ENCODE assay signal across 1 cellular context in the genomic region with DNA sequence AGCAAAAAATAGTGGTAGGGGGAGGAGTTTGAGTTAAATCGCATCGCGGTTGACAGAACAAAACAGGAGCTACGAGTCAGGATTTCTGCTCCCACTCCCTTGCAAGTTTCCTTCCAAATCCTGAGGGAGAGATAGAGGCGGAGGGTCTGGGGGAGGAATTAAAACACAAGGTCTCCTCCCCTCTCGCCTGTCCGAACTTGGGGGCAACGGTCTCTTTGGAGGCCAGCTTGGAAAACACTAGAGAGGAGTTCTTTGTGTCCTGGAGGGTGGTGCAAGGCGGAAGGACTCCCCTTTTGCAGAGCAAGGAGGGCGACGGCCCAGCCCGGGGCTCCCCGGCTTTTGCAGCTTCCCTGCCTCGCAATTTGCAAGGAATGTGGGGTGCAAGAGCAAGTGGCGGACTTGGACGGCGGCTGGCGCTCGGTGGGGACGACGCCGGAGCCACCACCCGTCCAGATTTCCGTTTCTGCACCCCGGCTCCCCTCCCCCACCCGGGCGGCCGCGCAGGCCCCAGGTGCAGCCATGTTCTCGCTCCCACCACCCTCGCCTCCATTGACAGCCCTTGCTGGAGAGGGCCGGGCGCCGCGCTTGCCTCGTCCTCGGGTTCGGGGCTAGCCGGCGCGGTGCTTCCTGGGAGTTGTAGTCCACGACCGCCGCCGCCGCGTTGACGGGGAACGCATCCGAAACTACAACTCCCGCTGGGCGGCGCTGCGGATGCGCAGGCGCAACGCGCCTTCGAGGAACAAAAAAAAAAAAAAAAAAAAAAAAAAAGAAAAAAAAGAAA.
TF ChIP-seq lines count a peak whose summit lies in the region.

No MANE protein-coding gene starts in this region.

TF ChIP-seq in HepG2, 621 proteins besides CTCF, POLR2A, EP300 and RAD21 (continued from another document and continues in another):
- TF ChIP-seq ZUFSP (CRISPR knock-in tag; IDR thresholded peaks at IDR 0.05; ENCODE audit: borderline replicate concordance) (no peak), PRMT3 (CRISPR knock-in tag; IDR thresholded peaks at IDR 0.05; ENCODE audit: borderline replicate concordance, low read depth) (no peak), FOXP1 (IDR thresholded peaks at IDR 0.05) (no peak), FOXP1 (CRISPR knock-in tag; IDR thresholded peaks at IDR 0.05) (no peak; the same call in 1 of the 2 replicates), HMG20B (CRISPR knock-in tag; conservative IDR thresholded peaks at IDR 0.05) (no peak), SIN3B (IDR thresholded peaks at IDR 0.05; ENCODE audit: low read length) (no peak), SIN3A (IDR thresholded peaks at IDR 0.05; ENCODE audit: borderline replicate concordance, low read depth, low read length) (peak; percentile 61; the same call in 1 of the 2 replicates), KMT2A (CRISPR knock-in tag; IDR thresholded peaks at IDR 0.05) (peak; percentile 65; the same call in 1 of the 2 replicates), ZNF816 (CRISPR knock-in tag; IDR thresholded peaks at IDR 0.05; ENCODE audit: borderline replicate concordance) (no peak), HOXA7 (CRISPR knock-in tag; IDR thresholded peaks at IDR 0.05) (no peak), RBAK (CRISPR knock-in tag; IDR thresholded peaks at IDR 0.05) (no peak), HMGXB4 (CRISPR knock-in tag; IDR thresholded peaks at IDR 0.05; ENCODE audit: borderline replicate concordance in 1 of 2, low read depth in 1 of 2) (peak; percentile 52 to 82), PPARG (CRISPR knock-in tag; conservative IDR thresholded peaks at IDR 0.05) (no peak), ZNF460 (CRISPR knock-in tag; IDR thresholded peaks at IDR 0.05; ENCODE audit: borderline replicate concordance) (no peak), ZSCAN9 (CRISPR knock-in tag; IDR thresholded peaks at IDR 0.05; ENCODE audit: borderline replicate concordance) (0 out of 2 replicates have a peak, but pooled peaks have one; percentile 77), XBP1 (CRISPR knock-in tag; IDR thresholded peaks at IDR 0.05) (no peak), ZNF17 (CRISPR knock-in tag; IDR thresholded peaks at IDR 0.05) (no peak), ZNF691 (CRISPR knock-in tag; IDR thresholded peaks at IDR 0.05; ENCODE audit: borderline replicate concordance, low read depth) (no peak), AHDC1 (CRISPR knock-in tag; IDR thresholded peaks at IDR 0.05; ENCODE audit: borderline replicate concordance) (no peak), MIER2 (CRISPR knock-in tag; IDR thresholded peaks at IDR 0.05) (peak; percentile 37; the same call in 1 of the 2 replicates), TEF (CRISPR knock-in tag; IDR thresholded peaks at IDR 0.05) (no peak), KAT7 (CRISPR knock-in tag; IDR thresholded peaks at IDR 0.05; ENCODE audit: borderline replicate concordance) (peak; percentile 50; the same call in 1 of the 2 replicates), ZNF766 (CRISPR knock-in tag; IDR thresholded peaks at IDR 0.05; ENCODE audit: borderline replicate concordance) (no peak), ZNF350 (CRISPR knock-in tag; IDR thresholded peaks at IDR 0.05; ENCODE audit: borderline replicate concordance, low read depth) (0 out of 2 replicates have a peak, but pooled peaks have one; percentile 36), MAX (IDR thresholded peaks at IDR 0.05) (peak; percentile 30; the same call in 1 of the 2 replicates), SRF (IDR thresholded peaks at IDR 0.05; ENCODE audit: low read depth, low read length) (no peak), SALL1 (CRISPR knock-in tag; IDR thresholded peaks at IDR 0.05) (peak; percentile 85), KLF6 (CRISPR knock-in tag; IDR thresholded peaks at IDR 0.05) (no peak), SMARCE1 (IDR thresholded peaks at IDR 0.05; ENCODE audit: borderline replicate concordance) (no peak), TAF1 (CRISPR knock-in tag; IDR thresholded peaks at IDR 0.05) (peak; percentile 99), ERF (CRISPR knock-in tag; IDR thresholded peaks at IDR 0.05) (peak; percentile 71), SMARCC2 (IDR thresholded peaks at IDR 0.05) (no peak), ZZZ3 (CRISPR knock-in tag; IDR thresholded peaks at IDR 0.05; ENCODE audit: borderline replicate concordance) (no peak), ARNT (IDR thresholded peaks at IDR 0.05) (no peak)
- TF ChIP-seq, protein P1, sequence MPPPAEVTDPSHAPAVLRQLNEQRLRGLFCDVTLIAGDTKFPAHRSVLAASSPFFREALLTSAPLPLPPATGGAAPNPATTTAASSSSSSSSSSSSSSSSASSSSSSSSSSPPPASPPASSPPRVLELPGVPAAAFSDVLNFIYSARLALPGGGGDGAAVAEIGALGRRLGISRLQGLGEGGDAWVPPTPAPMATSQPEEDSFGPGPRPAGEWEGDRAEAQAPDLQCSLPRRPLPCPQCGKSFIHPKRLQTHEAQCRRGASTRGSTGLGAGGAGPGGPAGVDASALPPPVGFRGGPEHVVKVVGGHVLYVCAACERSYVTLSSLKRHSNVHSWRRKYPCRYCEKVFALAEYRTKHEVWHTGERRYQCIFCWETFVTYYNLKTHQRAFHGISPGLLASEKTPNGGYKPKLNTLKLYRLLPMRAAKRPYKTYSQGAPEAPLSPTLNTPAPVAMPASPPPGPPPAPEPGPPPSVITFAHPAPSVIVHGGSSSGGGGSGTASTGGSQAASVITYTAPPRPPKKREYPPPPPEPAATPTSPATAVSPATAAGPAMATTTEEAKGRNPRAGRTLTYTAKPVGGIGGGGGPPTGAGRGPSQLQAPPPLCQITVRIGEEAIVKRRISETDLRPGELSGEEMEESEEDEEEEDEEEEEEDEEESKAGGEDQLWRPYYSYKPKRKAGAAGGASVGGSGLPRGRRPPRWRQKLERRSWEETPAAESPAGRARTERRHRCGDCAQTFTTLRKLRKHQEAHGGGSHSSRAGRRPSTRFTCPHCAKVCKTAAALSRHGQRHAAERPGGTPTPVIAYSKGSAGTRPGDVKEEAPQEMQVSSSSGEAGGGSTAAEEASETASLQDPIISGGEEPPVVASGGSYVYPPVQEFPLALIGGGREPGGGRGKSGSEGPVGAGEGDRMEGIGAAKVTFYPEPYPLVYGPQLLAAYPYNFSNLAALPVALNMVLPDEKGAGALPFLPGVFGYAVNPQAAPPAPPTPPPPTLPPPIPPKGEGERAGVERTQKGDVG (CRISPR knock-in tag; IDR thresholded peaks at IDR 0.05; ENCODE audit: borderline replicate concordance) = no peak
- TF ChIP-seq, protein P2, sequence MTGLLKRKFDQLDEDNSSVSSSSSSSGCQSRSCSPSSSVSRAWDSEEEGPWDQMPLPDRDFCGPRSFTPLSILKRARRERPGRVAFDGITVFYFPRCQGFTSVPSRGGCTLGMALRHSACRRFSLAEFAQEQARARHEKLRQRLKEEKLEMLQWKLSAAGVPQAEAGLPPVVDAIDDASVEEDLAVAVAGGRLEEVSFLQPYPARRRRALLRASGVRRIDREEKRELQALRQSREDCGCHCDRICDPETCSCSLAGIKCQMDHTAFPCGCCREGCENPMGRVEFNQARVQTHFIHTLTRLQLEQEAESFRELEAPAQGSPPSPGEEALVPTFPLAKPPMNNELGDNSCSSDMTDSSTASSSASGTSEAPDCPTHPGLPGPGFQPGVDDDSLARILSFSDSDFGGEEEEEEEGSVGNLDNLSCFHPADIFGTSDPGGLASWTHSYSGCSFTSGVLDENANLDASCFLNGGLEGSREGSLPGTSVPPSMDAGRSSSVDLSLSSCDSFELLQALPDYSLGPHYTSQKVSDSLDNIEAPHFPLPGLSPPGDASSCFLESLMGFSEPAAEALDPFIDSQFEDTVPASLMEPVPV (CRISPR knock-in tag; IDR thresholded peaks at IDR 0.05) = no peak; the same call in 1 of the 2 replicates
- TF ChIP-seq, protein P3, sequence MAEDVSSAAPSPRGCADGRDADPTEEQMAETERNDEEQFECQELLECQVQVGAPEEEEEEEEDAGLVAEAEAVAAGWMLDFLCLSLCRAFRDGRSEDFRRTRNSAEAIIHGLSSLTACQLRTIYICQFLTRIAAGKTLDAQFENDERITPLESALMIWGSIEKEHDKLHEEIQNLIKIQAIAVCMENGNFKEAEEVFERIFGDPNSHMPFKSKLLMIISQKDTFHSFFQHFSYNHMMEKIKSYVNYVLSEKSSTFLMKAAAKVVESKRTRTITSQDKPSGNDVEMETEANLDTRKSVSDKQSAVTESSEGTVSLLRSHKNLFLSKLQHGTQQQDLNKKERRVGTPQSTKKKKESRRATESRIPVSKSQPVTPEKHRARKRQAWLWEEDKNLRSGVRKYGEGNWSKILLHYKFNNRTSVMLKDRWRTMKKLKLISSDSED (CRISPR knock-in tag; IDR thresholded peaks at IDR 0.05) = no peak
- TF ChIP-seq, protein P4, sequence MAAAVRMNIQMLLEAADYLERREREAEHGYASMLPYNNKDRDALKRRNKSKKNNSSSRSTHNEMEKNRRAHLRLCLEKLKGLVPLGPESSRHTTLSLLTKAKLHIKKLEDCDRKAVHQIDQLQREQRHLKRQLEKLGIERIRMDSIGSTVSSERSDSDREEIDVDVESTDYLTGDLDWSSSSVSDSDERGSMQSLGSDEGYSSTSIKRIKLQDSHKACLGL (CRISPR knock-in tag; IDR thresholded peaks at IDR 0.05) = no peak
- TF ChIP-seq, protein P5, sequence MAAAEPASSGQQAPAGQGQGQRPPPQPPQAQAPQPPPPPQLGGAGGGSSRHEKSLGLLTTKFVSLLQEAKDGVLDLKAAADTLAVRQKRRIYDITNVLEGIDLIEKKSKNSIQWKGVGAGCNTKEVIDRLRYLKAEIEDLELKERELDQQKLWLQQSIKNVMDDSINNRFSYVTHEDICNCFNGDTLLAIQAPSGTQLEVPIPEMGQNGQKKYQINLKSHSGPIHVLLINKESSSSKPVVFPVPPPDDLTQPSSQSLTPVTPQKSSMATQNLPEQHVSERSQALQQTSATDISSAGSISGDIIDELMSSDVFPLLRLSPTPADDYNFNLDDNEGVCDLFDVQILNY (CRISPR knock-in tag; conservative IDR thresholded peaks at IDR 0.05) = peak; percentile 53
